ENCODE assay signal across 28 cellular contexts in the genomic region with DNA sequence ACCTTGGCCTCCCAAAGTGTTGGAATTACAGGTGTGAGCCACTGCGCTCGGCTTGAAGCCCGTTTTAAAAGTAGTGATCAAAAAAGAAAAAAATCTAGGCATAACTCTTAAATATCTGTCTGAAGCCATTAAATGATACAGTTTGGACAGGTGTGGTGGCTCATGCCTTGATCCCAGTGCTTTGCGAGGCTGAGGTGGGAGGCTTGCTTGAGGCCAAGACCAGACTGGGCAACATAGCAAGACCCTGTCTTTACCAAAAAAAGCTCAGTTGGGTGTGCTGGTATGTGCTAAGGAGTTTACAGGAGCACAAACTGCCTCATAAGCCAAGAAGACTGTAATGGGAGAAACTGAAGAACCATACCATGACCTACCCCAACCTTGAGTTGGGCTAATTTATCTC.
"Had no signal": no experiment of that assay in that cellular context is flagged by ENCODE, and none has a peak within 500 bp of the region (broad histone marks: within the 10 kb centered on the region; RNA-seq: fewer than 3 reads in every experiment).

No MANE protein-coding gene starts in this region.

- ATAC-seq: activated CD8-positive, alpha-beta T cell treated with anti-CD3 and anti-CD28 coated beads for 36 hours; activated naive CD4-positive, alpha-beta T cell treated with anti-CD3 and anti-CD28 coated beads, Interleukin-2, amount 50 U/mL, for 72 hours; left ventricle myocardium superior; psoas muscle; stimulated activated naive B cell treated with anti-CD40 and anti-IgM and Interleukin-4, amounts not matched to agents 10 μg/mL and 1 μg/mL and 100 μg/mL, for 72 hours had no signal

- H3K9me3 Mint-ChIP-seq: activated B cell treated with CpG ODN at 0.5 μM for 24 hours; activated CD8-positive, alpha-beta T cell treated with anti-CD3 and anti-CD28 coated beads for 36 hours; activated naive CD4-positive, alpha-beta T cell treated with anti-CD3 and anti-CD28 coated beads, Interleukin-2, amount 50 U/mL, for 72 hours; neural crest cell; stimulated activated naive B cell treated with anti-CD40 and anti-IgM and Interleukin-4, amounts not matched to agents 10 μg/mL and 1 μg/mL and 100 μg/mL, for 72 hours; T-helper 1 cell treated with Interleukin-12 subunit alpha and Interleukin-12 subunit beta and Interleukin-4 antibody, amounts not matched to agents 30 μg/mL and 1 μg/mL, for 36 hours had no signal

- H3K27ac Mint-ChIP-seq: activated B cell treated with CpG ODN at 0.5 μM for 24 hours; activated CD8-positive, alpha-beta T cell treated with anti-CD3 and anti-CD28 coated beads for 36 hours; stimulated activated naive B cell treated with anti-CD40 and anti-IgM and Interleukin-4, amounts not matched to agents 10 μg/mL and 1 μg/mL and 100 μg/mL, for 72 hours; T-helper 1 cell treated with Interleukin-12 subunit alpha and Interleukin-12 subunit beta and Interleukin-4 antibody, amounts not matched to agents 30 μg/mL and 1 μg/mL, for 36 hours had no signal

- H3K4me3 ChIP-seq: esophagus squamous epithelium, mucosa of descending colon, psoas muscle, right atrium auricular region, stomach, suprapubic skin, upper lobe of left lung had no signal

- H3K9me3 ChIP-seq: esophagus squamous epithelium, mucosa of descending colon, psoas muscle, right atrium auricular region, stomach, suprapubic skin, upper lobe of left lung had no signal

- DNase-seq: activated B cell treated with CpG ODN at 0.5 μM for 24 hours; activated CD4-positive, alpha-beta T cell treated with anti-CD3 and anti-CD28 coated beads, Interleukin-2, amount 50 U/mL, for 1 hour; activated CD8-positive, alpha-beta T cell treated with anti-CD3 and anti-CD28 coated beads for 36 hours; activated naive CD4-positive, alpha-beta T cell; activated T-cell treated with anti-CD3 and anti-CD28 coated beads, Interleukin-2, amount 50 U/mL, for 48 hours; dermis blood vessel endothelial cell; effector CD4-positive, alpha-beta T cell; esophagus squamous epithelium; foreskin melanocyte; islet precursor cell; left ventricle myocardium superior; mucosa of descending colon; nucleus accumbens; psoas muscle; stimulated activated CD4-positive, alpha-beta T cell treated with anti-CD3 and anti-CD28 coated beads, Interleukin-15, amount 100 ng/mL, for 24 hours; stimulated activated CD4-positive, alpha-beta T cell treated with anti-CD3 and anti-CD28 coated beads, Interleukin-2, amount 100 ng/mL, for 24 hours; stimulated activated naive B cell treated with anti-CD40 and anti-IgM and Interleukin-4, amounts not matched to agents 10 μg/mL and 1 μg/mL and 100 μg/mL, for 72 hours; stomach; SW 1271; T1000; upper lobe of left lung had no signal

- H3K4me3 Mint-ChIP-seq: activated B cell treated with CpG ODN at 0.5 μM for 24 hours; activated CD8-positive, alpha-beta T cell treated with anti-CD3 and anti-CD28 coated beads for 36 hours; neural crest cell; stimulated activated naive B cell treated with anti-CD40 and anti-IgM and Interleukin-4, amounts not matched to agents 10 μg/mL and 1 μg/mL and 100 μg/mL, for 72 hours; T-helper 1 cell treated with Interleukin-12 subunit alpha and Interleukin-12 subunit beta and Interleukin-4 antibody, amounts not matched to agents 30 μg/mL and 1 μg/mL, for 36 hours had no signal

- H3K36me3 Mint-ChIP-seq: activated naive CD4-positive, alpha-beta T cell treated with anti-CD3 and anti-CD28 coated beads, Interleukin-2, amount 50 U/mL, for 72 hours had no signal

- H3K27me3 Mint-ChIP-seq: activated B cell treated with CpG ODN at 0.5 μM for 24 hours; activated CD8-positive, alpha-beta T cell treated with anti-CD3 and anti-CD28 coated beads for 36 hours; stimulated activated naive B cell treated with anti-CD40 and anti-IgM and Interleukin-4, amounts not matched to agents 10 μg/mL and 1 μg/mL and 100 μg/mL, for 72 hours had no signal

- H3K36me3 ChIP-seq: right atrium auricular region, stomach, suprapubic skin, upper lobe of left lung had no signal

- H3K27me3 ChIP-seq: esophagus squamous epithelium, right atrium auricular region, stomach, suprapubic skin, upper lobe of left lung had no signal

- H2AFZ ChIP-seq: parathyroid adenoma had no signal

- H3K9ac ChIP-seq: parathyroid adenoma had no signal

- H3K27ac ChIP-seq: epithelial cell of prostate, parathyroid adenoma, psoas muscle, suprapubic skin had no signal
